Comparison of ENCODE assay signal across 9 cellular contexts in genomic region chr19:11814707-11815050, GRCh38. TPM values are rescaled to one million over a fixed set of nuclear protein-coding genes. Genes with fewer than 3 reads are reported as not detected.
DNase-seq lines count a peak whose midpoint lies in the region; TF ChIP-seq lines count a peak whose summit lies in the region.
"Had no signal": no experiment of that assay in that cellular context is flagged by ENCODE, and none has a peak within 500 bp of the region (broad histone marks: within the 10 kb centered on the region; RNA-seq: fewer than 3 reads in every experiment).

No MANE protein-coding gene starts in this region.

- no peak overlapping the region for H3K23ac ChIP-seq in mesendoderm (ENCODE audit: low read length)

- peak overlapping the region; percentile 81 for H3K18ac ChIP-seq in mesendoderm (ENCODE audit: low read length)

- DNase-seq in DMS53 (lab: John Stamatoyannopoulos, UW) (peak; percentile 60), DMS53 treated with DMSO at 0.1 percent for 48 hours (lab: John Stamatoyannopoulos, UW; ENCODE audit: unreplicated experiment) (no peak), Peyer's patch (no peak), mesendoderm (peak; percentile 38), NCI-H2196 (lab: John Stamatoyannopoulos, UW; ENCODE audit: unreplicated experiment) (no peak), HK-2 (ENCODE audit: unreplicated experiment) (no peak), MV-4-11 (lab: John Stamatoyannopoulos, UW) (no peak)
- DNase-seq in effector memory CD4-positive, alpha-beta T cell: no peak

- H3K9ac ChIP-seq in mesendoderm (ENCODE audit: low read length): peak overlapping the region; percentile 89

- H3K79me2 ChIP-seq in mesendoderm (ENCODE audit: control insufficient read depth, insufficient read depth, low read length): no peaks in the 10 kb centered on the region

- H4K8ac ChIP-seq in mesendoderm (ENCODE audit: low read depth, low read length): no peak overlapping the region

- H3K4ac ChIP-seq in mesendoderm (ENCODE audit: low read depth, low read length): no peak overlapping the region

- no peak for TF ChIP-seq CTCF in Peyer's patch (IDR thresholded peaks at IDR 0.05)

- H2AK5ac ChIP-seq in mesendoderm (ENCODE audit: low read length): no peak overlapping the region

- no peak overlapping the region for H4K5ac ChIP-seq in mesendoderm (ENCODE audit: low read length)

- no peak for TF ChIP-seq POLR2A in Peyer's patch (IDR thresholded peaks at IDR 0.05)

- peak overlapping the region; percentile 16 for H3K4me2 ChIP-seq in mesendoderm (ENCODE audit: low read length)
- H3K4me2 ChIP-seq: A549 had no signal

- no peak overlapping the region for H2BK5ac ChIP-seq in mesendoderm (ENCODE audit: low read length)

- peaks cover 0 to 7% (median 5%) of the 10 kb centered on the region in 4 donors for H3K4me1 ChIP-seq in Peyer's patch
- peaks cover 6% of the 10 kb centered on the region for H3K4me1 ChIP-seq in effector memory CD4-positive, alpha-beta T cell (ENCODE audit: control insufficient read depth, insufficient read depth, low read length, poor library complexity, severe bottlenecking)
- no peaks in the 10 kb centered on the region for H3K4me1 ChIP-seq in mesendoderm (ENCODE audit: control insufficient read depth, low read depth, low read length)
- H3K4me1 ChIP-seq: A549 had no signal

- no peaks in the 10 kb centered on the region for H3K79me1 ChIP-seq in mesendoderm (ENCODE audit: low read length)

- H3K27ac ChIP-seq in Peyer's patch (peak overlapping the region; percentile 73 to 98 (median 92)), mesendoderm (ENCODE audit: low read depth, low read length) (no peak overlapping the region)
- peak overlapping the region; percentile 54 for H3K27ac ChIP-seq in effector memory CD4-positive, alpha-beta T cell (ENCODE audit: insufficient read depth, low read length, poor library complexity, severe bottlenecking)
- H3K27ac ChIP-seq: A549 had no signal

- H3K27me3 ChIP-seq in Peyer's patch (no peaks in the 10 kb centered on the region), mesendoderm (ENCODE audit: insufficient read depth, low read length, poor library complexity) (no peaks in the 10 kb centered on the region)
- no peaks in the 10 kb centered on the region for H3K27me3 ChIP-seq in effector memory CD4-positive, alpha-beta T cell (replicated peaks; ENCODE audit: control insufficient read depth, insufficient read depth, low read length, poor library complexity, severe bottlenecking)

- no CpG with 5 or more reads among the region's 13 CpGs for WGBS in mesendoderm (ENCODE audit: extremely low coverage, insufficient coverage, low lambda C conversion rate)

- H3K56ac ChIP-seq in mesendoderm (ENCODE audit: low read length): peak overlapping the region; percentile 97

- no peak overlapping the region for H2BK120ac ChIP-seq in mesendoderm (ENCODE audit: low read depth, low read length)

- peak overlapping the region; percentile 62 to 96 (median 87) for H3K4me3 ChIP-seq in Peyer's patch
- peak overlapping the region; percentile 90 for H3K4me3 ChIP-seq in effector memory CD4-positive, alpha-beta T cell (ENCODE audit: insufficient read depth, low read depth, low read length, poor library complexity, severe bottlenecking)
- H3K4me3 ChIP-seq in mesendoderm (ENCODE audit: low read length): peak overlapping the region; percentile 85
- H3K4me3 ChIP-seq: A549 had no signal

- H3K36me3 ChIP-seq in Peyer's patch (peaks cover 0 to 31% (median 0%) of the 10 kb centered on the region in 3 donors), mesendoderm (ENCODE audit: control insufficient read depth, insufficient read depth, low read length) (no peaks in the 10 kb centered on the region)
- no peaks in the 10 kb centered on the region for H3K36me3 ChIP-seq in effector memory CD4-positive, alpha-beta T cell (ENCODE audit: control insufficient read depth, insufficient read depth, low read length)

- no peak overlapping the region for H2BK15ac ChIP-seq in mesendoderm (replicated peaks; ENCODE audit: low read depth)

- H3K9me3 ChIP-seq in Peyer's patch: no peaks in the 10 kb centered on the region
- H3K9me3 ChIP-seq in effector memory CD4-positive, alpha-beta T cell (ENCODE audit: control insufficient read depth, low read length): no peaks in the 10 kb centered on the region
- H3K9me3 ChIP-seq: A549 had no signal

RNA-seq across cellular contexts. Expression of gene ZNF440, which starts 0.6 kb away (rescaled TPM):
- total RNA-seq in Peyer's patch: 10 to 100 TPM; 28.0 to 87.2 (median 40.7) TPM
- polyA plus RNA-seq in mesendoderm (2013, experiment 1 of 2): 2.6 TPM
- polyA plus RNA-seq in mesendoderm (2013, experiment 2 of 2): 2.3 TPM

RNA-seq across cellular contexts. Expression of gene ZNF491, which starts 16.4 kb away (rescaled TPM):
- 1 to 10 TPM; 1.1 to 1.9 (median 1.4) TPM for total RNA-seq in Peyer's patch
- 0.20 TPM for polyA plus RNA-seq in mesendoderm (2013, experiment 1 of 2)
- 0.17 TPM for polyA plus RNA-seq in mesendoderm (2013, experiment 2 of 2)
- polyA plus RNA-seq: A549 had no signal

RNA-seq across cellular contexts. Expression of gene ZNF439, which starts 33.8 kb away (rescaled TPM):
- 10 to 100 TPM; 11.6 to 30.5 (median 23.4) TPM for total RNA-seq in Peyer's patch
- 0.24 TPM for polyA plus RNA-seq in mesendoderm (2013, experiment 1 of 2)
- 0.17 TPM for polyA plus RNA-seq in mesendoderm (2013, experiment 2 of 2)
- polyA plus RNA-seq: A549 had no signal

RNA-seq across cellular contexts. Expression of gene ZNF441, which starts 47.9 kb away (rescaled TPM):
- total RNA-seq in Peyer's patch: 10 to 100 TPM in 3 of 4 donors, 1 to 10 TPM in 1; 6.8 to 37.1 (median 12.5) TPM
- 0.18 TPM for polyA plus RNA-seq in mesendoderm (2013, experiment 1 of 2)
- polyA plus RNA-seq in mesendoderm (2013, experiment 2 of 2): 0.31 TPM

Comparison
In these comparisons a context has a peak if more than half of its experiments do, and no peak if none do; other contexts are left out.
1. DNase-seq: peak in DMS53 (single experiment) and mesendoderm (single experiment); none in DMS53 treated with DMSO at 0.1 percent for 48 hours (single experiment), Peyer's patch (0 of 3), effector memory CD4-positive, alpha-beta T cell (0 of 3), NCI-H2196 (single experiment), HK-2 (single experiment) and MV-4-11 (single experiment).
2. Peak in every context shown above with its lines, with median percentiles within 50 percentile points of each other: H3K4me3 ChIP-seq.